8 cellular contexts compared by ENCODE assay signal in genomic region chr17:42247734-42248133, GRCh38. TPM values are rescaled to one million over a fixed set of nuclear protein-coding genes. Genes with fewer than 3 reads are reported as not detected.
A peak's percentile ranks its signal among the peaks of the same experiment; 100 is the strongest.
DNase-seq lines count a peak whose midpoint lies in the region; ATAC-seq and TF ChIP-seq lines count a peak whose summit lies in the region.

No MANE protein-coding gene starts in this region.

- peak overlapping the region; percentile 75 to 96 (median 84) for H3K4me2 ChIP-seq in BLaER1 treated with 17β-estradiol and CSF1 and Interleukin-3, amounts not matched to agents 10 nM and 100 nM
- peak overlapping the region; percentile 76 for H3K4me2 ChIP-seq in Karpas-422 (ENCODE audit: low read depth, low read length, poor library complexity, severe bottlenecking)

- H3K9me3 ChIP-seq in BLaER1 treated with 17β-estradiol and CSF1 and Interleukin-3, amounts not matched to agents 10 nM and 100 nM (replicated peaks in 1 of 11): no peaks in the 10 kb centered on the region; a peak in 2 of 22 replicates
- H3K9me3 ChIP-seq in Karpas-422 (ENCODE audit: low read length) (no peaks in the 10 kb centered on the region), mucosa of descending colon (no peaks in the 10 kb centered on the region)

- H3K27ac Mint-ChIP-seq in natural killer cell treated with Interleukin-12 subunit alpha and Interleukin-12 subunit beta and Interleukin-15 and Interleukin-18, amount 100 ng/mL, for 72 hours: peak overlapping the region; percentile 95 to 98

- ATAC-seq in natural killer cell treated with Interleukin-12 subunit alpha and Interleukin-12 subunit beta and Interleukin-15 and Interleukin-18, amount 100 ng/mL, for 72 hours: no peak
- ATAC-seq in GM19351 (IDR thresholded peaks at IDR 0.05; ENCODE audit: unreplicated experiment) (no peak), mucosa of descending colon (no peak)

- intact Hi-C loops in mucosa of descending colon (cut with DNase I, micrococcal nuclease): no loop called here

- H3K27me3 ChIP-seq in BLaER1 treated with 17β-estradiol and CSF1 and Interleukin-3, amounts not matched to agents 10 nM and 100 nM: no peaks in the 10 kb centered on the region
- no peaks in the 10 kb centered on the region for H3K27me3 ChIP-seq in Karpas-422 (ENCODE audit: low read length)

- peaks cover 0 to 6% (median 0%) of the 10 kb centered on the region in 11 experiments; a peak in 2 of 22 replicates for H4K20me1 ChIP-seq in BLaER1 treated with 17β-estradiol and CSF1 and Interleukin-3, amounts not matched to agents 10 nM and 100 nM
- H4K20me1 ChIP-seq in Karpas-422 (ENCODE audit: insufficient read depth, low read depth, low read length): no peaks in the 10 kb centered on the region

- DNase-seq in Karpas-422 (no peak), cardiac fibroblast (ENCODE audit: low read depth in 2 of 2) (peak; percentile 69 to 85), DMS79 treated with DMSO at 0.1 percent for 48 hours (lab: John Stamatoyannopoulos, UW) (no peak), anterior cingulate cortex (lab: John Stamatoyannopoulos, UW) (no peak), mucosa of descending colon (no peak)
- no peak for DNase-seq in natural killer cell treated with Interleukin-12 subunit alpha and Interleukin-12 subunit beta and Interleukin-15 and Interleukin-18, amount 100 ng/mL, for 72 hours (ENCODE audit: low spot score)

- H3K4me1 ChIP-seq in BLaER1 treated with 17β-estradiol and CSF1 and Interleukin-3, amounts not matched to agents 10 nM and 100 nM: peaks cover 32 to 70% (median 42%) of the 10 kb centered on the region in 10 experiments
- H3K4me1 ChIP-seq in Karpas-422 (ENCODE audit: low read length) (peaks cover 60% of the 10 kb centered on the region), mucosa of descending colon (ENCODE audit: low read depth) (no peaks in the 10 kb centered on the region)

- peak overlapping the region; percentile 86 to 92 (median 91); a peak in 21 of 22 replicates for H3K27ac ChIP-seq in BLaER1 treated with 17β-estradiol and CSF1 and Interleukin-3, amounts not matched to agents 10 nM and 100 nM
- H3K27ac ChIP-seq in Karpas-422 (ENCODE audit: low read length): peak overlapping the region; percentile 91

- no peaks in the 10 kb centered on the region for H3K9me2 ChIP-seq in Karpas-422 (replicated peaks; ENCODE audit: insufficient read depth, low read length)

- H3K27me3 Mint-ChIP-seq in natural killer cell treated with Interleukin-12 subunit alpha and Interleukin-12 subunit beta and Interleukin-15 and Interleukin-18, amount 100 ng/mL, for 72 hours: no peaks in the 10 kb centered on the region

- no peaks in the 10 kb centered on the region for H3K9me3 Mint-ChIP-seq in natural killer cell treated with Interleukin-12 subunit alpha and Interleukin-12 subunit beta and Interleukin-15 and Interleukin-18, amount 100 ng/mL, for 72 hours

- peak overlapping the region in 7 of 10 experiments; percentile 38 to 60 (median 48); a peak in 10 of 20 replicates for H3K4me3 ChIP-seq in BLaER1 treated with 17β-estradiol and CSF1 and Interleukin-3, amounts not matched to agents 10 nM and 100 nM
- H3K4me3 ChIP-seq in Karpas-422 (ENCODE audit: low read length): peak overlapping the region; percentile 63; the same call in 1 of the 2 replicates
- H3K4me3 ChIP-seq in cardiac fibroblast (replicated peaks in 1 of 2; ENCODE audit: low read depth in 2 of 2, low read length in 2 of 2): no peak overlapping the region
- no peak overlapping the region for H3K4me3 ChIP-seq in mucosa of descending colon

- no peaks in the 10 kb centered on the region for H3K36me3 Mint-ChIP-seq in natural killer cell treated with Interleukin-12 subunit alpha and Interleukin-12 subunit beta and Interleukin-15 and Interleukin-18, amount 100 ng/mL, for 72 hours

- H3K36me3 ChIP-seq in BLaER1 treated with 17β-estradiol and CSF1 and Interleukin-3, amounts not matched to agents 10 nM and 100 nM: peaks cover 0 to 4% (median 0%) of the 10 kb centered on the region in 11 experiments; a peak in 2 of 22 replicates
- no peaks in the 10 kb centered on the region for H3K36me3 ChIP-seq in Karpas-422 (ENCODE audit: insufficient read depth, low read length)
- no peaks in the 10 kb centered on the region for H3K36me3 ChIP-seq in mucosa of descending colon (ENCODE audit: low read depth)

- H2AFZ ChIP-seq in Karpas-422 (ENCODE audit: low read length): no peak overlapping the region

- H3K79me2 ChIP-seq in Karpas-422 (ENCODE audit: low read length): peaks cover 91% of the 10 kb centered on the region

- peak overlapping the region; percentile 74 for H3K4me3 Mint-ChIP-seq in natural killer cell treated with Interleukin-12 subunit alpha and Interleukin-12 subunit beta and Interleukin-15 and Interleukin-18, amount 100 ng/mL, for 72 hours

- peak overlapping the region; percentile 57 to 81 (median 76); a peak in 21 of 22 replicates for H3K9ac ChIP-seq in BLaER1 treated with 17β-estradiol and CSF1 and Interleukin-3, amounts not matched to agents 10 nM and 100 nM
- no peak overlapping the region for H3K9ac ChIP-seq in Karpas-422 (ENCODE audit: low read length)

- no peak for TF ChIP-seq CTCF in cardiac fibroblast (IDR thresholded peaks at IDR 0.05; ENCODE audit: low read depth, low read length)
- TF ChIP-seq CTCF in mucosa of descending colon (IDR thresholded peaks at IDR 0.05): no peak

- H3K4me1 Mint-ChIP-seq in natural killer cell treated with Interleukin-12 subunit alpha and Interleukin-12 subunit beta and Interleukin-15 and Interleukin-18, amount 100 ng/mL, for 72 hours (ENCODE audit: low read depth in 2 of 2): peaks cover 57% of the 10 kb centered on the region in 2 donors

RNA-seq across cellular contexts. Expression of gene STAT5B, which starts 28.5 kb away (rescaled TPM):
- 110 and 142 TPM in 2 replicates for total RNA-seq in Karpas-422 (2014; rRNA removed; shearing (Covaris generic); ENCODE audit: low replicate concordance)
- total RNA-seq in natural killer cell treated with Interleukin-12 subunit alpha and Interleukin-12 subunit beta and Interleukin-15 and Interleukin-18, amount 100 ng/mL, for 72 hours: 100 to 1,000 TPM; 131 to 209 TPM
- 10 to 100 TPM; 30.1 to 93.0 (median 32.2) TPM for total RNA-seq in mucosa of descending colon

RNA-seq across cellular contexts. Expression of gene STAT5A, which starts 40.6 kb away (rescaled TPM):
- total RNA-seq in Karpas-422 (2014; rRNA removed; shearing (Covaris generic); ENCODE audit: low replicate concordance): 62.3 and 160 TPM in 2 replicates
- total RNA-seq in natural killer cell treated with Interleukin-12 subunit alpha and Interleukin-12 subunit beta and Interleukin-15 and Interleukin-18, amount 100 ng/mL, for 72 hours: 100 to 1,000 TPM; 187 to 392 TPM
- 10 to 100 TPM; 26.4 to 53.7 (median 29.7) TPM for total RNA-seq in mucosa of descending colon

RNA-seq across cellular contexts. Expression of gene GHDC, which starts 53.4 kb away (rescaled TPM):
- 14.9 and 28.8 TPM in 2 replicates for total RNA-seq in Karpas-422 (2014; rRNA removed; shearing (Covaris generic); ENCODE audit: low replicate concordance)
- total RNA-seq in natural killer cell treated with Interleukin-12 subunit alpha and Interleukin-12 subunit beta and Interleukin-15 and Interleukin-18, amount 100 ng/mL, for 72 hours: 10 to 100 TPM; 13.2 to 17.5 TPM
- total RNA-seq in mucosa of descending colon: 10 to 100 TPM; 21.9 to 22.2 (median 22.0) TPM

Comparison
In these comparisons a context has a peak if more than half of its experiments do, and no peak if none do; other contexts are left out.
1. H3K4me3 ChIP-seq: peak in BLaER1 treated with 17β-estradiol and CSF1 and Interleukin-3, amounts not matched to agents 10 nM and 100 nM (7 of 10) and Karpas-422 (single experiment); none in cardiac fibroblast (0 of 2) and mucosa of descending colon (single experiment).
2. DNase-seq: peak in cardiac fibroblast (2 of 2); none in Karpas-422 (single experiment), natural killer cell treated with Interleukin-12 subunit alpha and Interleukin-12 subunit beta and Interleukin-15 and Interleukin-18, amount 100 ng/mL, for 72 hours (single experiment), DMS79 treated with DMSO at 0.1 percent for 48 hours (single experiment), anterior cingulate cortex (0 of 58) and mucosa of descending colon (0 of 3).